In genomic region chr5:149345147-149345891, GRCh38 we compare ENCODE assay signal across 8 cellular contexts. TPM values are rescaled to one million over a fixed set of nuclear protein-coding genes. Genes with fewer than 3 reads are reported as not detected.
DNase-seq lines count a peak whose midpoint lies in the region; ATAC-seq and TF ChIP-seq lines count a peak whose summit lies in the region.

TSS of gene GRPEL2 (plus strand) at chr5:149345499. CDS start at chr5:149345540, 41 bp downstream.

- no peaks in the 10 kb centered on the region for H3K27me3 ChIP-seq in colonic mucosa

- no peaks in the 10 kb centered on the region for H3K9me3 ChIP-seq in colonic mucosa

- TF ChIP-seq CTCF in colonic mucosa (IDR thresholded peaks at IDR 0.05) = no peak

- ATAC-seq in HG03439 (IDR thresholded peaks at IDR 0.05; ENCODE audit: unreplicated experiment) = peak; percentile 97
- peak; percentile 100 for ATAC-seq in left colon

- peak; percentile 90 for TF ChIP-seq POLR2A in GM19193 (IDR thresholded peaks at IDR 0.05; ENCODE audit: extremely low read depth, insufficient read depth, insufficient read length)

- H3K4me3 ChIP-seq in colonic mucosa = peak within 1 kb of the TSS; percentile 83

- H3K9ac ChIP-seq in colonic mucosa (ENCODE audit: low read depth in 2 of 2, low read length in 2 of 2) = peak within 1 kb of the TSS; percentile 76 to 84

- DNase-seq in Ammon's horn (ENCODE audit: low spot score) (peak; percentile 97), NCI-H524 treated with DMSO at 0.1 percent for 48 hours (lab: John Stamatoyannopoulos, UW) (peak; percentile 73), colonic mucosa (peak; percentile 97), left colon (peak; percentile 95 to 97)
- DNase-seq in activated CD4-positive, alpha-beta T cell treated with anti-CD3 and anti-CD28 coated beads for 4 hours = peak; percentile 83 to 90
- peak; percentile 97 for DNase-seq in stimulated activated CD4-positive, alpha-beta T cell treated with anti-CD3 and anti-CD28 coated beads, Interleukin-1b, Interleukin-23, amount 100 ng/mL, for 48 hours

- H3K4me1 ChIP-seq in colonic mucosa = no peaks in the 10 kb centered on the region

- H3K36me3 ChIP-seq in colonic mucosa = peaks cover 19% of the 10 kb centered on the region

- peak within 1 kb of the TSS; percentile 88 for H3K27ac ChIP-seq in colonic mucosa

- intact Hi-C loops in colonic mucosa (cut with DNase I) (no loop called here), left colon (cut with DNase I, micrococcal nuclease) (no loop called here)

RNA-seq across cellular contexts. Expression of gene GRPEL2, which starts in this region (rescaled TPM):
- total RNA-seq in colonic mucosa (10 to 100 TPM; 14.5 to 16.4 TPM), left colon (10 to 100 TPM; 10.4 to 10.7 TPM)

Comparison
In these comparisons a context has a peak if more than half of its experiments do, and no peak if none do; other contexts are left out.
1. Peak in every context shown above with its lines: DNase-seq, ATAC-seq, H3K4me3 ChIP-seq and H3K27ac ChIP-seq.